In the genomic region with DNA sequence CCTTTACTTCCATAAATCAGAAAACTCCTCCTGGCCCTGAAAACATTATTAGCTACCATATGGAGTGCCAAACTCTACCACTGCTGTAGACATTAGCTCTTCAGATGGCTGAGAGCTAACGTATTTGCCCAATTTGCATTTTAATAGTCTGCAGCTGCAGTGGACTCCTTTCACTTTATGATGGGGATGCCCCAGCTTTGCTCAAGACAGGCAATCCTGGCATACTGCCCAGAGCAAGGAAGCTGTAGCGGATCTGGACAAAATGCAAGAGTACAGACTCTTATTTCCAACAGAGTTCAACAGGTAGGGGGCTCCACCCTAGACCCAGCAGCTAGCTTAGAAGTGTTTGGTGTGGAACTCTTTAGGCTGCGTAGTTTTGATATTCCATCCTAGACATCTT, we compare ENCODE assay signal across 9 cellular contexts.
DNase-seq lines count a peak whose midpoint lies in the region; ATAC-seq, FAIRE-seq and TF ChIP-seq lines count a peak whose summit lies in the region.
"Had no signal": no experiment of that assay in that cellular context is flagged by ENCODE, and none has a peak within 500 bp of the region (broad histone marks: within the 10 kb centered on the region; RNA-seq: fewer than 3 reads in every experiment).

No MANE protein-coding gene starts in this region.

- intact Hi-C loops in ovary (cut with DNase I): no loop called here

- 58 to 71% (median 70%) methylated on average over 3 of the region's 3 CpGs for WGBS in ovary, 3 donors

- ATAC-seq in GM21367 (IDR thresholded peaks at IDR 0.05; ENCODE audit: unreplicated experiment) (peak; percentile 83), HG03469 (IDR thresholded peaks at IDR 0.05; ENCODE audit: unreplicated experiment) (peak; percentile 68)
- ATAC-seq: HCT116 had no signal

- no peak overlapping the region for H3K4me3 ChIP-seq in ovary

- no peak for TF ChIP-seq POLR2A in ovary (IDR thresholded peaks at IDR 0.05)

- H3K4me1 ChIP-seq in ovary (ENCODE audit: insufficient read depth): no peaks in the 10 kb centered on the region

- H3K27me3 ChIP-seq in ovary: no peaks in the 10 kb centered on the region

- TF ChIP-seq CTCF in ovary (IDR thresholded peaks at IDR 0.05): no peak
- TF ChIP-seq CTCF in D721Med (IDR thresholded peaks at IDR 0.05; ENCODE audit: insufficient read depth, missing control alignments): no peak

- H3K9me3 ChIP-seq in ovary: no peaks in the 10 kb centered on the region

- H3K27ac ChIP-seq in ovary: no peak overlapping the region

- no peaks in the 10 kb centered on the region for H3K36me3 ChIP-seq in ovary

- DNase-seq in DMS79 (lab: John Stamatoyannopoulos, UW): peak; percentile 66
- peak; percentile 98 for DNase-seq in SHP77 treated with DMSO at 0.1 percent for 48 hours (lab: John Stamatoyannopoulos, UW)
- peak in 3 of 5 donors; percentile 16 to 56 (median 34) for DNase-seq in ovary
- no peak for DNase-seq in KG1 (lab: John Stamatoyannopoulos, UW)
- DNase-seq in D721Med (ENCODE audit: insufficient read length, low spot score): no peak
- DNase-seq in activated gamma-delta T cell (lab: John Stamatoyannopoulos, UW): no peak

- TF ChIP-seq EP300 in ovary (IDR thresholded peaks at IDR 0.05): no peak

- FAIRE-seq in D721Med (lab: Jason Lieb, UNC): no peak

Comparison
In these comparisons a context has a peak if more than half of its experiments do, and no peak if none do; other contexts are left out.
1. DNase-seq: peak in DMS79 (single experiment), SHP77 treated with DMSO at 0.1 percent for 48 hours (single experiment) and ovary (3 of 5); none in KG1 (single experiment), D721Med (single experiment) and activated gamma-delta T cell (single experiment).